In the genomic region with DNA sequence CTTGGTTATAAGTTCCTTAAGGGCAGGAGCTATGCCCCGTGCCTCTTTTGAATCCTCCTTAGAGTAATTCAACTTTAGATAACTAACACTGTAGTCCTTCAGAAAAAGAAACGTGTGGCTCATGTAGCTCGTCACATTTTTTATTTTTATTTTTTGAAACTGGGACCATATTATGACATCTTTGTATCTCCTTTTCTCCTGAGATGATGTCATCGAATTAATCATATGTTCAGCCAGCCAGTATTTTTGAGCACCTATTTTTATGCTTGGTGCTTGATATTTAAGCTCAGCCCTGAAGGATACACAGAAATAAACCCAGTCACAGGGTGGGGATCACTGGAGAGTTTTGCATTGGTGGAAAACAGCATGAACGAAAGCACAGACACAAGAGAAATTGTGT, we compare ENCODE assay signal across 39 cellular contexts.
"Had no signal": no experiment of that assay in that cellular context is flagged by ENCODE, and none has a peak within 500 bp of the region (broad histone marks: within the 10 kb centered on the region; RNA-seq: fewer than 3 reads in every experiment).

No MANE protein-coding gene starts in this region.

- DNase-seq: activated B cell treated with CpG ODN at 0.5 μM for 24 hours; activated CD4-positive, alpha-beta memory T cell treated with anti-CD3 and anti-CD28 coated beads for 36 hours; activated CD4-positive, alpha-beta T cell treated with anti-CD3 and anti-CD28 coated beads for 4 hours; activated CD4-positive, alpha-beta T cell treated with anti-CD3 and anti-CD28 coated beads, Interleukin-2, amount 10 ng/mL, durations not matched to agents 24 days and 14 days; activated CD4-positive, alpha-beta T cell treated with anti-CD3 and anti-CD28 coated beads, Interleukin-2, amount 50 U/mL, for 1 hour; activated CD4-positive, alpha-beta T cell treated with anti-CD3 and anti-CD28 coated beads, Interleukin-2, amount 50 U/mL, for 4 hours; activated CD4-positive, CD25-positive, alpha-beta regulatory T cell treated with anti-CD3 and anti-CD28 coated beads, Interleukin-2, amount 50 U/mL, for 72 hours; activated CD8-positive, alpha-beta memory T cell treated with anti-CD3 and anti-CD28 coated beads, Interleukin-2, amount 50 U/mL, for 4 hours; activated CD8-positive, alpha-beta T cell treated with anti-CD3 and anti-CD28 coated beads for 36 hours; activated effector memory CD4-positive, alpha-beta T cell treated with anti-CD3 and anti-CD28 coated beads, Interleukin-2, amount 50 U/mL, for 16 hours; activated gamma-delta T cell treated with Interleukin-2 at 50 U/mL for 16 hours; activated naive CD4-positive, alpha-beta T cell; activated naive CD4-positive, alpha-beta T cell treated with anti-CD3 and anti-CD28 coated beads for 36 hours; activated naive CD4-positive, alpha-beta T cell treated with anti-CD3 and anti-CD28 coated beads, Interleukin-2, amount 50 U/mL, for 16 hours; activated naive CD8-positive, alpha-beta T cell treated with anti-CD3 and anti-CD28 coated beads for 36 hours; activated T-cell treated with anti-CD3 and anti-CD28 coated beads for 4 hours; activated T-cell treated with anti-CD3 and anti-CD28 coated beads, Interleukin-2, amount 50 U/mL, for 1 hour; activated T-cell treated with anti-CD3 and anti-CD28 coated beads, Interleukin-2, amount 50 U/mL, for 4 hours; activated T-cell treated with anti-CD3 and anti-CD28 coated beads, Interleukin-2, amount 50 U/mL, for 72 hours; adrenal gland; amniotic stem cell; aorta; body of pancreas; brain microvascular endothelial cell; caudate nucleus; cerebellar nuclear complex; T-cell; T-helper 2 cell; T-helper 9 cell had no signal

- ATAC-seq: activated CD8-positive, alpha-beta T cell treated with anti-CD3 and anti-CD28 coated beads for 36 hours; activated naive CD4-positive, alpha-beta T cell treated with anti-CD3 and anti-CD28 coated beads, Interleukin-2, amount 50 U/mL, for 72 hours; activated T-cell treated with anti-CD3 and anti-CD28 coated beads, Interleukin-2, amount 50 U/mL, for 4 hours; activated T-cell treated with anti-CD3 and anti-CD28 coated beads, Interleukin-2, amount 50 U/mL, for 72 hours; activated T-helper 17 cell treated with anti-CD3 and anti-CD28 coated beads, Interleukin-2, amount 50 U/mL, for 72 hours; body of pancreas; T-cell had no signal

- H3K4me3 Mint-ChIP-seq: activated B cell treated with CpG ODN at 0.5 μM for 24 hours; activated CD4-positive, alpha-beta memory T cell treated with anti-CD3 and anti-CD28 coated beads for 36 hours; activated CD4-positive, alpha-beta T cell treated with anti-CD3 and anti-CD28 coated beads, Interleukin-2, amount 10 ng/mL, durations not matched to agents 24 days and 14 days; activated CD8-positive, alpha-beta T cell treated with anti-CD3 and anti-CD28 coated beads for 36 hours; activated naive CD4-positive, alpha-beta T cell treated with anti-CD3 and anti-CD28 coated beads for 36 hours; activated naive CD8-positive, alpha-beta T cell treated with anti-CD3 and anti-CD28 coated beads for 36 hours; activated T-cell treated with anti-CD3 and anti-CD28 coated beads, Interleukin-2, amount 50 U/mL, for 4 hours; activated T-cell treated with anti-CD3 and anti-CD28 coated beads, Interleukin-2, amount 50 U/mL, for 72 hours; activated T-helper 1 cell treated with anti-CD3 and anti-CD28 coated beads, Interleukin-12 subunit alpha, Interleukin-12 subunit beta, Interleukin-2, Interleukin-4 antibody, amounts not matched to agents 30 ng/mL and 10 ng/mL and 1 ng/mL, durations not matched to agents 14 hours and 24 hours and 36 hours; activated T-helper 17 cell treated with anti-CD3 and anti-CD28 coated beads, Interleukin-2, amount 50 U/mL, for 72 hours; central memory CD8-positive, alpha-beta T cell; T-cell; T-helper 2 cell treated with Interferon-gamma antibody and Interleukin-4, amounts not matched to agents 5 μg/mL and 100 μg/mL, for 36 hours had no signal

- H3K27me3 ChIP-seq: adrenal gland, body of pancreas, brain microvascular endothelial cell, breast epithelium, cardiac muscle cell had no signal

- H3K9me3 ChIP-seq: adrenal gland, body of pancreas, breast epithelium had no signal

- FAIRE-seq: astrocyte, TTC549 had no signal

- H3K36me3 ChIP-seq: adrenal gland, brain microvascular endothelial cell, breast epithelium, cardiac muscle cell had no signal

- H3K4me1 ChIP-seq: adrenal gland, body of pancreas, breast epithelium had no signal

- H3K27ac ChIP-seq: adrenal gland, body of pancreas, brain microvascular endothelial cell, breast epithelium, cardiac muscle cell, VCaP had no signal

- H3K27ac Mint-ChIP-seq: activated B cell treated with CpG ODN at 0.5 μM for 24 hours; activated CD4-positive, alpha-beta memory T cell treated with anti-CD3 and anti-CD28 coated beads for 36 hours; activated CD4-positive, alpha-beta T cell treated with anti-CD3 and anti-CD28 coated beads, Interleukin-2, amount 10 ng/mL, durations not matched to agents 24 days and 14 days; activated CD8-positive, alpha-beta T cell treated with anti-CD3 and anti-CD28 coated beads for 36 hours; activated naive CD4-positive, alpha-beta T cell treated with anti-CD3 and anti-CD28 coated beads for 36 hours; activated naive CD4-positive, alpha-beta T cell treated with anti-CD3 and anti-CD28 coated beads, Interleukin-2, amount 50 U/mL, for 72 hours; activated naive CD8-positive, alpha-beta T cell treated with anti-CD3 and anti-CD28 coated beads for 36 hours; activated T-cell treated with anti-CD3 and anti-CD28 coated beads, Interleukin-2, amount 50 U/mL, for 72 hours; activated T-helper 1 cell treated with anti-CD3 and anti-CD28 coated beads, Interleukin-12 subunit alpha, Interleukin-12 subunit beta, Interleukin-2, Interleukin-4 antibody, amounts not matched to agents 30 ng/mL and 10 ng/mL and 1 ng/mL, durations not matched to agents 14 hours and 24 hours and 36 hours; activated T-helper 17 cell treated with anti-CD3 and anti-CD28 coated beads, Interleukin-2, amount 50 U/mL, for 72 hours; T-cell; T-helper 2 cell treated with Interferon-gamma antibody and Interleukin-4, amounts not matched to agents 5 μg/mL and 100 μg/mL, for 36 hours had no signal

- H3K36me3 Mint-ChIP-seq: activated naive CD8-positive, alpha-beta T cell treated with anti-CD3 and anti-CD28 coated beads for 36 hours; T-cell had no signal

- H3K4me3 ChIP-seq: adrenal gland, body of pancreas, breast epithelium, cardiac muscle cell had no signal

- H3K4me1 Mint-ChIP-seq: activated B cell treated with CpG ODN at 0.5 μM for 24 hours; activated CD4-positive, alpha-beta T cell treated with anti-CD3 and anti-CD28 coated beads, Interleukin-2, amount 10 ng/mL, durations not matched to agents 24 days and 14 days; activated naive CD8-positive, alpha-beta T cell treated with anti-CD3 and anti-CD28 coated beads for 36 hours; central memory CD8-positive, alpha-beta T cell; T-cell had no signal
